ENCODE assay signal across 8 cellular contexts in genomic region chr19:19661675-19662251, GRCh38. TPM values are rescaled to one million over a fixed set of nuclear protein-coding genes. Genes with fewer than 3 reads are reported as not detected.
DNase-seq lines count a peak whose midpoint lies in the region; ATAC-seq and TF ChIP-seq lines count a peak whose summit lies in the region.

No MANE protein-coding gene starts in this region.

- H3K27me3 ChIP-seq in BLaER1, result no peaks in the 10 kb centered on the region

- H3K4me1 ChIP-seq in BLaER1, result peaks cover 51% of the 10 kb centered on the region

- CTCF ChIA-PET in T-cell (lab: Charles Lee), result no interaction called here

- peaks cover 60% of the 10 kb centered on the region for H4K20me1 ChIP-seq in BLaER1

- POLR2A ChIA-PET in T-cell (lab: Charles Lee), result interaction anchor here in 1 of 2 donors (0.5 kb wide), 1 partner anchor 23 kb away, joined by 4 read pairs; no protein-coding TSS in a partner anchor

- peaks cover 46% of the 10 kb centered on the region for H3K36me3 ChIP-seq in BLaER1

- peaks cover 23 to 39% (median 32%) of the 10 kb centered on the region in 3 donors for H3K4me1 Mint-ChIP-seq in T-cell
- peaks cover 18% of the 10 kb centered on the region for H3K4me1 Mint-ChIP-seq in type B pancreatic cell (ENCODE audit: unreplicated experiment)

- TF ChIP-seq CTCF in type B pancreatic cell (conservative IDR thresholded peaks at IDR 0.05), result no peak

- peak overlapping the region; percentile 98 for H3K27ac ChIP-seq in BLaER1

- peak overlapping the region; percentile 96; the same call in 1 of the 2 replicates for H3K9ac ChIP-seq in BLaER1

- no peaks in the 10 kb centered on the region for H3K9me3 ChIP-seq in BLaER1

- H3K9me3 Mint-ChIP-seq in T-cell (no peaks in the 10 kb centered on the region), type B pancreatic cell (no peaks in the 10 kb centered on the region)

- peak overlapping the region; percentile 89 to 94 for H3K27ac Mint-ChIP-seq in T-cell
- H3K27ac Mint-ChIP-seq in type B pancreatic cell, result peak overlapping the region; percentile 87

- in situ Hi-C loops in GM18951 (cut with MboI; ENCODE audit: low sequenced_read_pairs, unreplicated experiment), result no loop called here

- peak overlapping the region; percentile 97 for H3K4me2 ChIP-seq in BLaER1

- ATAC-seq in HG03175 (IDR thresholded peaks at IDR 0.05; ENCODE audit: unreplicated experiment) (peak; percentile 52), T-cell (replicated peaks in 1 of 4) (no peak), GM19467 (IDR thresholded peaks at IDR 0.05; ENCODE audit: unreplicated experiment) (no peak)

- H3K4me3 Mint-ChIP-seq in T-cell (peak overlapping the region; percentile 78 to 92 (median 88)), type B pancreatic cell (peak overlapping the region; percentile 95)

- H3K36me3 Mint-ChIP-seq in T-cell, result peaks cover 23% of the 10 kb centered on the region
- H3K36me3 Mint-ChIP-seq in type B pancreatic cell, result peaks cover 3% of the 10 kb centered on the region

- peak; percentile 67 for TF ChIP-seq POLR2A in GM18951 (IDR thresholded peaks at IDR 0.05; ENCODE audit: extremely low read depth, insufficient read depth, insufficient read length)

- no peaks in the 10 kb centered on the region for H3K27me3 Mint-ChIP-seq in T-cell
- H3K27me3 Mint-ChIP-seq in type B pancreatic cell, result no peaks in the 10 kb centered on the region

- DNase-seq in T-cell (peak in 20 of 34 experiments; percentile 5 to 47 (median 28)), germinal center (ENCODE audit: low spot score) (peak; percentile 82), type B pancreatic cell (ENCODE audit: extremely low spot score, unreplicated experiment) (no peak), NCI-H526 (lab: John Stamatoyannopoulos, UW) (no peak)

- H3K4me3 ChIP-seq in BLaER1, result peak overlapping the region; percentile 88

RNA-seq across cellular contexts. Expression of gene ATP13A1, which starts 1.7 kb away (rescaled TPM):
- 100 to 1,000 TPM in 3 of 5 donors, 10 to 100 TPM in 2; 80.4 to 170 (median 156) TPM for total RNA-seq in T-cell
- total RNA-seq in type B pancreatic cell (ENCODE audit: low replicate concordance), result 80.8 and 85.7 TPM in 2 replicates

RNA-seq across cellular contexts. Expression of gene ZNF101, which starts 6.9 kb away (rescaled TPM):
- total RNA-seq in T-cell (100 to 1,000 TPM in 3 of 5 donors, 10 to 100 TPM in 2; 66.2 to 180 (median 164) TPM), type B pancreatic cell (ENCODE audit: low replicate concordance) (10.6 and 11.2 TPM in 2 replicates)

RNA-seq across cellular contexts. Expression of gene GMIP, which starts 18.3 kb away (rescaled TPM):
- total RNA-seq in T-cell (100 to 1,000 TPM in 4 of 5 donors, 10 to 100 TPM in 1; 99.5 to 148 (median 133) TPM), type B pancreatic cell (ENCODE audit: low replicate concordance) (15.3 and 15.9 TPM in 2 replicates)

RNA-seq across cellular contexts. Expression of gene LPAR2, which starts 33.7 kb away (rescaled TPM):
- total RNA-seq in T-cell, result 100 to 1,000 TPM in 1 of 5 donors, 10 to 100 TPM in 4; 78.3 to 106 (median 82.4) TPM
- total RNA-seq in type B pancreatic cell (ENCODE audit: low replicate concordance), result 25.7 and 56.5 TPM in 2 replicates

RNA-seq across cellular contexts. Expression of gene PBX4, which starts 43.3 kb away (rescaled TPM):
- total RNA-seq in T-cell (10 to 100 TPM; 40.9 to 48.3 (median 42.7) TPM), type B pancreatic cell (ENCODE audit: low replicate concordance) (2.1 and 10.9 TPM in 2 replicates)

Comparison
In these comparisons a context has a peak if more than half of its experiments do, and no peak if none do; other contexts are left out.
1. DNase-seq: peak in T-cell (20 of 34) and germinal center (single experiment); none in type B pancreatic cell (single experiment) and NCI-H526 (0 of 2).